In genomic region chr7:74025146-74025545, GRCh38 we compare ENCODE assay signal across 28 cellular contexts. TPM values are rescaled to one million over a fixed set of nuclear protein-coding genes. Genes with fewer than 3 reads are reported as not detected.
DNase-seq lines count a peak whose midpoint lies in the region; TF ChIP-seq lines count a peak whose summit lies in the region.
"Had no signal": no experiment of that assay in that cellular context is flagged by ENCODE, and none has a peak within 500 bp of the region (broad histone marks: within the 10 kb centered on the region; RNA-seq: fewer than 3 reads in every experiment).

No MANE protein-coding gene starts in this region.

- H3K23ac ChIP-seq in mesendoderm (ENCODE audit: low read length): no peak overlapping the region

- H3K79me2 ChIP-seq in osteoblast (ENCODE audit: insufficient read depth, low read length) (no peaks in the 10 kb centered on the region), mammary epithelial cell (ENCODE audit: insufficient read depth, low read length) (no peaks in the 10 kb centered on the region), mesendoderm (ENCODE audit: control insufficient read depth, insufficient read depth, low read length) (no peaks in the 10 kb centered on the region)

- no peak overlapping the region for H3K9ac ChIP-seq in mammary epithelial cell (ENCODE audit: insufficient read depth, low read length)
- H3K9ac ChIP-seq in mesendoderm (ENCODE audit: low read length): no peak overlapping the region

- intact Hi-C loops in mammary epithelial cell (cut with micrococcal nuclease): no loop called here

- H2BK15ac ChIP-seq in mesendoderm (replicated peaks; ENCODE audit: low read depth): no peak overlapping the region

- no peak overlapping the region for H4K5ac ChIP-seq in mesendoderm (ENCODE audit: low read length)

- no peak overlapping the region for H4K8ac ChIP-seq in mesendoderm (ENCODE audit: low read depth, low read length)

- peaks cover 18% of the 10 kb centered on the region for H3K27me3 ChIP-seq in osteoblast (ENCODE audit: insufficient read depth, low read length)
- no peaks in the 10 kb centered on the region for H3K27me3 ChIP-seq in mammary epithelial cell (ENCODE audit: insufficient read depth, low read length)
- H3K27me3 ChIP-seq in mesendoderm (ENCODE audit: insufficient read depth, low read length, poor library complexity): no peaks in the 10 kb centered on the region
- H3K27me3 ChIP-seq: MG63, right lobe of liver had no signal

- H3K56ac ChIP-seq in mesendoderm (ENCODE audit: low read length): no peak overlapping the region

- H4K20me1 ChIP-seq in osteoblast (ENCODE audit: insufficient read depth, low read length) (no peaks in the 10 kb centered on the region), mammary epithelial cell (ENCODE audit: insufficient read depth, low read length) (no peaks in the 10 kb centered on the region)

- H3K36me3 ChIP-seq in osteoblast (ENCODE audit: insufficient read depth, low read length) (no peaks in the 10 kb centered on the region), mammary epithelial cell (ENCODE audit: insufficient read depth, low read length) (no peaks in the 10 kb centered on the region), mesendoderm (ENCODE audit: control insufficient read depth, insufficient read depth, low read length) (no peaks in the 10 kb centered on the region)
- H3K36me3 ChIP-seq: MG63, right lobe of liver had no signal

- TF ChIP-seq CTCF in osteoblast (IDR thresholded peaks at IDR 0.05; ENCODE audit: extremely low read depth, low read depth, low read length) (no peak), mammary epithelial cell (conservative IDR thresholded peaks at IDR 0.05 in 1 of 2, IDR thresholded peaks at IDR 0.05 in 1 of 2; ENCODE audit: extremely low read depth in 1 of 2, insufficient read depth in 1 of 2, low read depth in 1 of 2, low read length in 2 of 2) (no peak)

- in situ Hi-C loops in mammary epithelial cell (cut with MboI; ENCODE audit: low sequenced_read_pairs in 2 of 2): loop anchor here (10.0 kb wide), 2 partner anchors 150 to 160 kb away; partner anchors contain the start of gene TMEM270 (in 1 of the 2)

- CTCF ChIA-PET in mammary epithelial cell (lab: Charles Lee; ENCODE audit: low non-redundant PET): interaction anchor here (0.6 kb wide), 1 partner anchor 42 kb away, joined by 3 read pairs; no protein-coding TSS in a partner anchor

- no peak overlapping the region for H2BK5ac ChIP-seq in mesendoderm (ENCODE audit: low read length)

- H3K4me2 ChIP-seq in osteoblast (ENCODE audit: insufficient read depth, low read length) (no peak overlapping the region), mammary epithelial cell (ENCODE audit: insufficient read depth, low read depth, low read length) (no peak overlapping the region), mesendoderm (ENCODE audit: low read length) (no peak overlapping the region)
- H3K4me2 ChIP-seq: PC-9 had no signal

- dilution Hi-C loops in mammary epithelial cell (cut with HindIII; ENCODE audit: low sequenced_read_pairs): no loop called here

- H3K4me1 ChIP-seq in osteoblast (ENCODE audit: insufficient read depth, low read length) (peaks cover 18% of the 10 kb centered on the region), mammary epithelial cell (ENCODE audit: insufficient read depth, low read length) (peaks cover 5% of the 10 kb centered on the region), mesendoderm (ENCODE audit: control insufficient read depth, low read depth, low read length) (peaks cover 4% of the 10 kb centered on the region)

- BruUV-seq in mammary epithelial cell (replicated peaks; lab: Mats Ljungman, UMichigan): no TSS peak

- no peak overlapping the region for H2AK5ac ChIP-seq in mesendoderm (ENCODE audit: low read length)

- no peak overlapping the region for H2BK120ac ChIP-seq in mesendoderm (ENCODE audit: low read depth, low read length)

- H3K9me3 ChIP-seq in osteoblast (ENCODE audit: low read depth, low read length) (no peaks in the 10 kb centered on the region), mammary epithelial cell (replicated peaks; ENCODE audit: insufficient read depth, low read length) (no peaks in the 10 kb centered on the region)
- H3K9me3 ChIP-seq: MG63, right lobe of liver had no signal

- WGBS in mammary epithelial cell (ENCODE audit: low coverage, missing lambda C conversion rate): 84% methylated on average over 8 of the region's 8 CpGs
- no CpG with 5 or more reads among the region's 8 CpGs for WGBS in mesendoderm (ENCODE audit: extremely low coverage, insufficient coverage, low lambda C conversion rate)

- no peak overlapping the region for H3K4ac ChIP-seq in mesendoderm (ENCODE audit: low read depth, low read length)

- H2AFZ ChIP-seq in osteoblast (ENCODE audit: low read length) (no peak overlapping the region), mammary epithelial cell (ENCODE audit: low read depth, low read length) (no peak overlapping the region)
- H2AFZ ChIP-seq: PC-9 had no signal

- no peak overlapping the region for H3K27ac ChIP-seq in osteoblast (ENCODE audit: low read depth, low read length)
- no peak overlapping the region for H3K27ac ChIP-seq in mammary epithelial cell (ENCODE audit: insufficient read depth, low read depth, low read length)
- H3K27ac ChIP-seq in mesendoderm (ENCODE audit: low read depth, low read length): no peak overlapping the region
- H3K27ac ChIP-seq: 22Rv1, PC-9, right lobe of liver had no signal

- no peak overlapping the region for H3K4me3 ChIP-seq in osteoblast (ENCODE audit: insufficient read depth, low read length)
- no peak overlapping the region for H3K4me3 ChIP-seq in mammary epithelial cell (replicated peaks in 1 of 3; ENCODE audit: insufficient read depth in 1 of 3, low read depth in 2 of 3, low read length in 3 of 3)
- no peak overlapping the region for H3K4me3 ChIP-seq in mesendoderm (ENCODE audit: low read length)
- H3K4me3 ChIP-seq: MG63, PC-9, right lobe of liver had no signal

- DNase-seq in DMS53 (lab: John Stamatoyannopoulos, UW) (peak; percentile 59), DMS53 treated with DMSO at 0.1 percent for 48 hours (lab: John Stamatoyannopoulos, UW; ENCODE audit: unreplicated experiment) (no peak), Daoy (ENCODE audit: low read depth) (peak; percentile 57), RPMI8226 (peak; percentile 50), osteoblast (ENCODE audit: insufficient read length, low spot score, missing footprints) (peak; percentile 77), mammary epithelial cell (no peak), mesendoderm (no peak)
- no peak for DNase-seq in activated naive CD4-positive, alpha-beta T cell treated with Interleukin-2 at 50 U/mL for 16 hours
- DNase-seq: activated CD8-positive, alpha-beta T cell treated with anti-CD3 and anti-CD28 coated beads for 36 hours; anterior cingulate cortex; CD4-positive, alpha-beta memory T cell; cortex of kidney; effector memory CD8-positive, alpha-beta T cell; erythroblast; GF-D8; H7; head of caudate nucleus; left cardiac atrium; MG63; NCI-H2081 treated with DMSO at 0.1 percent for 48 hours; NCI-H510A treated with DMSO at 0.1 percent for 48 hours; right lobe of liver; stimulated activated CD4-positive, alpha-beta T cell treated with anti-CD3 and anti-CD28 coated beads, Interleukin-4, amount 100 ng/mL, for 4 hours; T-helper 1 cell had no signal

- H3K79me1 ChIP-seq in mesendoderm (ENCODE audit: low read length): no peaks in the 10 kb centered on the region

- no peak overlapping the region for H3K18ac ChIP-seq in mesendoderm (ENCODE audit: low read length)

RNA-seq across cellular contexts. Expression of gene ELN, which starts 2.8 kb away (rescaled TPM):
- 0.06 and 0.23 TPM in 2 replicates for total RNA-seq in Daoy (2014; rRNA removed; shearing (Covaris generic))
- 69.1 and 113 TPM in 2 replicates for total RNA-seq in osteoblast
- under 1 TPM in 1 of 2 donors, not detected in 1; 0.50 TPM for total RNA-seq in mammary epithelial cell
- not detected for polyA plus RNA-seq in mammary epithelial cell
- polyA minus RNA-seq in mammary epithelial cell: not detected
- 0.95 TPM for polyA plus RNA-seq in mesendoderm (2013, experiment 1 of 2)
- 1.1 TPM for polyA plus RNA-seq in mesendoderm (2013, experiment 2 of 2)
- total RNA-seq: activated CD8-positive, alpha-beta T cell treated with anti-CD3 and anti-CD28 coated beads for 36 hours; activated T-helper 2 cell treated with anti-CD3 and anti-CD28 coated beads, Interferon-gamma antibody, Interleukin-2, Interleukin-4, amounts not matched to agents 10 μg/mL and 5 μg/mL and 100 μg/mL, durations not matched to agents 14 hours and 24 hours and 36 hours; CD4-positive, alpha-beta memory T cell; HT1080 had no signal
- polyA plus RNA-seq: CD4-positive, alpha-beta memory T cell had no signal

RNA-seq across cellular contexts. Expression of gene LIMK1, which starts 58.5 kb away (rescaled TPM):
- total RNA-seq in Daoy (2014; rRNA removed; shearing (Covaris generic)): 41.0 and 52.2 TPM in 2 replicates
- total RNA-seq in osteoblast (46.7 and 48.9 TPM in 2 replicates), mammary epithelial cell (10 to 100 TPM; 23.8 to 31.0 TPM)
- 28.3 TPM for polyA plus RNA-seq in mammary epithelial cell
- 103 TPM for polyA minus RNA-seq in mammary epithelial cell
- 47.9 TPM for polyA plus RNA-seq in mesendoderm (2013, experiment 1 of 2)
- 48.4 TPM for polyA plus RNA-seq in mesendoderm (2013, experiment 2 of 2)

Comparison
In these comparisons a context has a peak if more than half of its experiments do, and no peak if none do; other contexts are left out.
1. DNase-seq: peak in DMS53 (single experiment), Daoy (single experiment), RPMI8226 (single experiment) and osteoblast (single experiment); none in DMS53 treated with DMSO at 0.1 percent for 48 hours (single experiment), activated naive CD4-positive, alpha-beta T cell treated with Interleukin-2 at 50 U/mL for 16 hours (single experiment), mammary epithelial cell (single experiment) and mesendoderm (single experiment).
2. RNA of gene ELN, which starts 2.8 kb away (total RNA-seq): 69.1 to 113 TPM in osteoblast; 0.50 TPM in mammary epithelial cell and 0.06 to 0.23 TPM in Daoy; every median in the first group is over 10 times any median in the second.